Comparison of ENCODE assay signal across 9 cellular contexts in the genomic region with DNA sequence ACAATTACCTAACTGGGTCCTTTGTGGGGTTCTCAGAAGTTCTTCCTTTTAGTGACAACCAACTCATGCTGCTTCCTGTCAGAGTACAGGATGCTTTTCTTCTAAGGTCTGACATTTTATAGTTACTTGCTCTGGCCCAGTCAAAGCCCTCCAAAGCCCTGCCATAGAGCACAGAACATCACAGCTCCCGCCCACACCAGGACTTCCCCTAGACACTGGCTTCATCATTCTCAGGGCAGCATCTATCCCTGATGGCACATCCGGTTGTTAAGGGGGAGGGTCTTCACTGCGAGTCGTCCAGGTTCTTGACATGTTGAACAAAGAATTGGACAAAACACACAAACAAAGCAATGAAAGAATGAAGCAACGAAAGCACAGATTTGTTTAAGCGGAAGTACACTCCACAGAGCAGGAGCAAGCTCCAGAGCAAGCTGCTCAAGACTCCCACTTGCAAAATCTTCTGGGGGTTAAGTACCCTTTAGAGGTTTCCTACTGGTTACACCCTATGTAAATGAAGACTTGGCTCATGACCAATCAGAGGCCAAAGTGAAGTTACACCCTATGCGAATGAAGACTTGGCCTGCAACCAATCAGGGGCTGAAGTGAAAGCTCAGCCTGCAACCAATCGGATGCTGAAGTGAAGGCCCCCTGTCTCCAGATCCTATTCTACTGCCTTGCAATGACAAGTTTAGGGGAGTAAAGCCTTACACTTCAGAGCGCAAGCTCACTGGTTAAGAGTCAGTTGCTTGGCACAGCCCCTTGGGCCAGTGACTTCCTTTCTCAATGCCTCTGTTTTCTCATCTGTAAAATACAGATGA.
DNase-seq lines count a peak whose midpoint lies in the region; ATAC-seq and TF ChIP-seq lines count a peak whose summit lies in the region.
"Had no signal": no experiment of that assay in that cellular context is flagged by ENCODE, and none has a peak within 500 bp of the region (broad histone marks: within the 10 kb centered on the region; RNA-seq: fewer than 3 reads in every experiment).

No MANE protein-coding gene starts in this region.

- no peak overlapping the region for H4K5ac ChIP-seq in mesendoderm (ENCODE audit: low read length)

- no peak overlapping the region for H3K4me3 ChIP-seq in SK-N-SH (ENCODE audit: low read depth in 2 of 2, low read length in 1 of 2)
- H3K4me3 ChIP-seq in osteoblast (ENCODE audit: insufficient read depth, low read length), result no peak overlapping the region
- H3K4me3 ChIP-seq in thymus (ENCODE audit: low read length), result no peak overlapping the region
- H3K4me3 ChIP-seq in mesendoderm (ENCODE audit: low read length), result no peak overlapping the region

- H3K79me2 ChIP-seq in SK-N-SH (ENCODE audit: insufficient read depth), result peaks cover 10% of the 10 kb centered on the region; the same call in 1 of the 2 replicates
- H3K79me2 ChIP-seq in osteoblast (ENCODE audit: insufficient read depth, low read length), result peaks cover 16% of the 10 kb centered on the region
- peaks cover 14% of the 10 kb centered on the region for H3K79me2 ChIP-seq in mesendoderm (ENCODE audit: control insufficient read depth, insufficient read depth, low read length)

- H3K36me3 ChIP-seq in SK-N-SH (replicated peaks in 1 of 2; ENCODE audit: control insufficient read depth in 1 of 2, insufficient read depth in 2 of 2, low read length in 1 of 2) (peaks cover 0 to 2% of the 10 kb centered on the region in 2 experiments), osteoblast (ENCODE audit: insufficient read depth, low read length) (no peaks in the 10 kb centered on the region), thymus (ENCODE audit: control insufficient read depth, insufficient read depth) (no peaks in the 10 kb centered on the region), mesendoderm (ENCODE audit: control insufficient read depth, insufficient read depth, low read length) (no peaks in the 10 kb centered on the region)

- no peaks in the 10 kb centered on the region for H3K9me2 ChIP-seq in SK-N-SH

- DNase-seq in SK-N-SH (peak; percentile 9), osteoblast (ENCODE audit: insufficient read length, low spot score, missing footprints) (peak; percentile 57), mesendoderm (no peak), DMS53 treated with DMSO at 0.1 percent for 48 hours (lab: John Stamatoyannopoulos, UW; ENCODE audit: unreplicated experiment) (no peak)
- DNase-seq in activated effector memory CD4-positive, alpha-beta T cell treated with Interleukin-2 at 50 U/mL for 16 hours, result peak; percentile 17
- DNase-seq: 8988T had no signal

- H2BK120ac ChIP-seq in mesendoderm (ENCODE audit: low read depth, low read length), result no peak overlapping the region

- CTCF ChIA-PET in SK-N-SH (lab: Yijun Ruan, JAX), result interaction anchor here (0.7 to 1.5 kb wide), 3 partner anchors 9 to 46 kb away, joined by 3 to 4 read pairs (median 3); no protein-coding TSS in a partner anchor

- H2AK5ac ChIP-seq in mesendoderm (ENCODE audit: low read length), result no peak overlapping the region

- H2AFZ ChIP-seq in SK-N-SH (ENCODE audit: low read depth), result no peak overlapping the region
- no peak overlapping the region for H2AFZ ChIP-seq in osteoblast (ENCODE audit: low read length)

- H3K4ac ChIP-seq in mesendoderm (ENCODE audit: low read depth, low read length), result no peak overlapping the region

- no peak for TF ChIP-seq RAD21 in SK-N-SH (IDR thresholded peaks at IDR 0.05; ENCODE audit: low read length)

- over 99% methylated on average over 9 of the region's 9 CpGs for WGBS in SK-N-SH (ENCODE audit: low lambda C conversion rate)
- WGBS in thymus, result 89% methylated on average over 9 of the region's 9 CpGs
- no CpG with 5 or more reads among the region's 9 CpGs for WGBS in mesendoderm (ENCODE audit: extremely low coverage, insufficient coverage, low lambda C conversion rate)

- H3K79me1 ChIP-seq in mesendoderm (ENCODE audit: low read length), result peaks cover 16% of the 10 kb centered on the region

- H3K27ac ChIP-seq in SK-N-SH (ENCODE audit: low read depth in 2 of 2, low read length in 1 of 2) (no peak overlapping the region), osteoblast (ENCODE audit: low read depth, low read length) (no peak overlapping the region), thymus (ENCODE audit: low read depth) (peak overlapping the region; percentile 91), mesendoderm (ENCODE audit: low read depth, low read length) (no peak overlapping the region)

- no peak for TF ChIP-seq EP300 in SK-N-SH (IDR thresholded peaks at IDR 0.05; ENCODE audit: borderline replicate concordance in 1 of 2, low read depth in 1 of 2, low read length in 1 of 2)

- H3K23ac ChIP-seq in mesendoderm (ENCODE audit: low read length), result no peak overlapping the region

- H3K4me2 ChIP-seq in SK-N-SH (no peak overlapping the region), osteoblast (ENCODE audit: insufficient read depth, low read length) (no peak overlapping the region), mesendoderm (ENCODE audit: low read length) (no peak overlapping the region)

- H2BK15ac ChIP-seq in mesendoderm (replicated peaks; ENCODE audit: low read depth), result no peak overlapping the region

- H3K9me3 ChIP-seq in SK-N-SH, result no peaks in the 10 kb centered on the region
- no peaks in the 10 kb centered on the region for H3K9me3 ChIP-seq in osteoblast (ENCODE audit: low read depth, low read length)
- H3K9me3 ChIP-seq in thymus (ENCODE audit: control insufficient read depth), result no peaks in the 10 kb centered on the region

- ATAC-seq in SK-N-SH treated with all-trans-retinoic acid at 6 μM for 48 hours, result no peak
- ATAC-seq in GM18519 (IDR thresholded peaks at IDR 0.05; ENCODE audit: low FRiP score, unreplicated experiment), result no peak

- H3F3A ChIP-seq in SK-N-SH (replicated peaks; ENCODE audit: insufficient read depth), result no peaks in the 10 kb centered on the region

- H3K4me1 ChIP-seq in SK-N-SH (ENCODE audit: control insufficient read depth in 1 of 2, insufficient read depth in 2 of 2, low read depth in 1 of 2, low read length in 1 of 2), result peaks cover 0 to 24% of the 10 kb centered on the region in 2 experiments; a peak in 1 of 4 replicates
- H3K4me1 ChIP-seq in osteoblast (ENCODE audit: insufficient read depth, low read length), result peaks cover 16% of the 10 kb centered on the region
- peaks cover 54% of the 10 kb centered on the region for H3K4me1 ChIP-seq in thymus (ENCODE audit: control insufficient read depth, insufficient read depth, low read length)
- no peaks in the 10 kb centered on the region for H3K4me1 ChIP-seq in mesendoderm (ENCODE audit: control insufficient read depth, low read depth, low read length)

- H4K20me1 ChIP-seq in SK-N-SH (ENCODE audit: insufficient read depth) (no peaks in the 10 kb centered on the region), osteoblast (ENCODE audit: insufficient read depth, low read length) (peaks cover 3% of the 10 kb centered on the region)

- POLR2A ChIA-PET in SK-N-SH (lab: Yijun Ruan, JAX), result no interaction called here

- H4K8ac ChIP-seq in mesendoderm (ENCODE audit: low read depth, low read length), result no peak overlapping the region

- H3K27me3 ChIP-seq in SK-N-SH (ENCODE audit: insufficient read depth) (no peaks in the 10 kb centered on the region), osteoblast (ENCODE audit: insufficient read depth, low read length) (no peaks in the 10 kb centered on the region), thymus (ENCODE audit: control insufficient read depth, insufficient read depth) (no peaks in the 10 kb centered on the region), mesendoderm (ENCODE audit: insufficient read depth, low read length, poor library complexity) (no peaks in the 10 kb centered on the region)

- no peak overlapping the region for H3K9ac ChIP-seq in SK-N-SH
- no peak overlapping the region for H3K9ac ChIP-seq in mesendoderm (ENCODE audit: low read length)

- H2BK5ac ChIP-seq in mesendoderm (ENCODE audit: low read length), result no peak overlapping the region

- no peak for TF ChIP-seq CTCF in SK-N-SH (IDR thresholded peaks at IDR 0.05)
- no peak for TF ChIP-seq CTCF in osteoblast (IDR thresholded peaks at IDR 0.05; ENCODE audit: extremely low read depth, low read depth, low read length)

- H3K18ac ChIP-seq in mesendoderm (ENCODE audit: low read length), result no peak overlapping the region

- H3K56ac ChIP-seq in mesendoderm (ENCODE audit: low read length), result no peak overlapping the region

TF ChIP-seq in SK-N-SH, 30 proteins besides CTCF, POLR2A, EP300 and RAD21 (continues in another document):
- TF ChIP-seq TEAD4 (IDR thresholded peaks at IDR 0.05; ENCODE audit: borderline replicate concordance, insufficient read depth) (no peak), TAF1 (IDR thresholded peaks at IDR 0.05; ENCODE audit: borderline replicate concordance, low read depth, low read length) (no peak)

TF ChIP-seq in SK-N-SH treated with all-trans-retinoic acid at 6 μM for 48 hours, 23 proteins besides CTCF, POLR2A, EP300 and RAD21 (continues in another document):
- no peak for TF ChIP-seq ZFP3 (CRISPR knock-in tag; IDR thresholded peaks at IDR 0.05)
- TF ChIP-seq ZNF8 (CRISPR knock-in tag; IDR thresholded peaks at IDR 0.05), result no peak
- no peak for TF ChIP-seq GLIS3 (CRISPR knock-in tag; IDR thresholded peaks at IDR 0.05)
- no peak for TF ChIP-seq ZNF70 (CRISPR knock-in tag; IDR thresholded peaks at IDR 0.05)
- no peak for TF ChIP-seq ZC3H10 (CRISPR knock-in tag; IDR thresholded peaks at IDR 0.05)
- TF ChIP-seq PPARA (CRISPR knock-in tag; IDR thresholded peaks at IDR 0.05; ENCODE audit: borderline replicate concordance), result no peak
- no peak for TF ChIP-seq ZNF565 (CRISPR knock-in tag; conservative IDR thresholded peaks at IDR 0.05; ENCODE audit: low read depth)
- no peak for TF ChIP-seq RARB (CRISPR knock-in tag; IDR thresholded peaks at IDR 0.05)
- TF ChIP-seq, protein P1, sequence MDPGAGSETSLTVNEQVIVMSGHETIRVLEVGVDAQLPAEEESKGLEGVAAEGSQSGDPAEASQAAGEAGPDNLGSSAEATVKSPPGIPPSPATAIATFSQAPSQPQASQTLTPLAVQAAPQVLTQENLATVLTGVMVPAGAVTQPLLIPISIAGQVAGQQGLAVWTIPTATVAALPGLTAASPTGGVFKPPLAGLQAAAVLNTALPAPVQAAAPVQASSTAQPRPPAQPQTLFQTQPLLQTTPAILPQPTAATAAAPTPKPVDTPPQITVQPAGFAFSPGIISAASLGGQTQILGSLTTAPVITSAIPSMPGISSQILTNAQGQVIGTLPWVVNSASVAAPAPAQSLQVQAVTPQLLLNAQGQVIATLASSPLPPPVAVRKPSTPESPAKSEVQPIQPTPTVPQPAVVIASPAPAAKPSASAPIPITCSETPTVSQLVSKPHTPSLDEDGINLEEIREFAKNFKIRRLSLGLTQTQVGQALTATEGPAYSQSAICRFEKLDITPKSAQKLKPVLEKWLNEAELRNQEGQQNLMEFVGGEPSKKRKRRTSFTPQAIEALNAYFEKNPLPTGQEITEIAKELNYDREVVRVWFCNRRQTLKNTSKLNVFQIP (CRISPR knock-in tag; IDR thresholded peaks at IDR 0.05; ENCODE audit: borderline replicate concordance, low read depth), result no peak
- TF ChIP-seq ARNTL (CRISPR knock-in tag; IDR thresholded peaks at IDR 0.05; ENCODE audit: borderline replicate concordance, low read depth), result no peak
- TF ChIP-seq SNAI2 (CRISPR knock-in tag; IDR thresholded peaks at IDR 0.05), result no peak

Comparison
In these comparisons a context has a peak if more than half of its experiments do, and no peak if none do; other contexts are left out.
1. DNase-seq: peak in SK-N-SH (single experiment), activated effector memory CD4-positive, alpha-beta T cell treated with Interleukin-2 at 50 U/mL for 16 hours (single experiment) and osteoblast (single experiment); none in mesendoderm (single experiment) and DMS53 treated with DMSO at 0.1 percent for 48 hours (single experiment).